In genomic region chr1:100893718-100894117, GRCh38 we compare ENCODE assay signal across 11 cellular contexts. TPM values are rescaled to one million over a fixed set of nuclear protein-coding genes. Genes with fewer than 3 reads are reported as not detected.
A peak's percentile ranks its signal among the peaks of the same experiment; 100 is the strongest.
DNase-seq lines count a peak whose midpoint lies in the region; ATAC-seq and TF ChIP-seq lines count a peak whose summit lies in the region.
"Had no signal": no experiment of that assay in that cellular context is flagged by ENCODE, and none has a peak within 500 bp of the region (broad histone marks: within the 10 kb centered on the region; RNA-seq: fewer than 3 reads in every experiment).

No MANE protein-coding gene starts in this region.

- no peak overlapping the region for H4K91ac ChIP-seq in mesenchymal stem cell (ENCODE audit: low read length)

- H3K4me2 ChIP-seq in mesenchymal stem cell (ENCODE audit: low read length, poor library complexity, severe bottlenecking): peak overlapping the region; percentile 33

- H3K14ac ChIP-seq in mesenchymal stem cell (ENCODE audit: low read length in 2 of 2): no peak overlapping the region

- H3K4me1 ChIP-seq in mesenchymal stem cell (ENCODE audit: control insufficient read depth, insufficient read depth, low read depth, low read length): no peaks in the 10 kb centered on the region

- ATAC-seq in HG03378 (IDR thresholded peaks at IDR 0.05; ENCODE audit: unreplicated experiment): no peak
- no peak for ATAC-seq in HG03571 (IDR thresholded peaks at IDR 0.05; ENCODE audit: unreplicated experiment)

- H3K27me3 ChIP-seq in mesenchymal stem cell (ENCODE audit: control insufficient read depth in 1 of 2, insufficient read depth in 1 of 2, low read length in 2 of 2): no peaks in the 10 kb centered on the region

- H2AK5ac ChIP-seq in mesenchymal stem cell (ENCODE audit: low read length, severe bottlenecking): no peak overlapping the region

- no peak overlapping the region for H2BK12ac ChIP-seq in mesenchymal stem cell (ENCODE audit: low read length in 2 of 2)

- in situ Hi-C loops in astrocyte of the cerebellum (cut with HindIII; ENCODE audit: low sequenced_read_pairs): no loop called here

- TF ChIP-seq CTCF in AG09309 (IDR thresholded peaks at IDR 0.05; ENCODE audit: control insufficient read depth, insufficient read depth, low read depth, low read length, missing control alignments) (no peak), HFF-Myc (IDR thresholded peaks at IDR 0.05; ENCODE audit: low read depth, low read length, missing control alignments) (no peak), astrocyte of the cerebellum (IDR thresholded peaks at IDR 0.05; ENCODE audit: low read depth, low read length, missing control alignments) (no peak)

- no peak overlapping the region for H4K8ac ChIP-seq in mesenchymal stem cell (ENCODE audit: low read length)

- H2BK5ac ChIP-seq in mesenchymal stem cell (ENCODE audit: low read depth, low read length, poor library complexity, severe bottlenecking): no peak overlapping the region

- no peak overlapping the region for H2AFZ ChIP-seq in mesenchymal stem cell (ENCODE audit: low read depth, low read length)

- H3K4ac ChIP-seq in mesenchymal stem cell (ENCODE audit: low read depth in 1 of 2, low read length in 2 of 2): no peak overlapping the region

- H3K27ac ChIP-seq in mesenchymal stem cell (ENCODE audit: low read length, poor library complexity, severe bottlenecking): no peak overlapping the region

- H3K18ac ChIP-seq in mesenchymal stem cell (ENCODE audit: low read depth in 1 of 2, low read length in 2 of 2): no peak overlapping the region

- peak overlapping the region; percentile 100 for H3K4me3 ChIP-seq in AG09309 (ENCODE audit: control insufficient read depth, low read depth, low read length)
- H3K4me3 ChIP-seq in HFF-Myc (replicated peaks; ENCODE audit: low read depth, low read length): peak overlapping the region; percentile 98
- peak overlapping the region; percentile 87 for H3K4me3 ChIP-seq in astrocyte of the cerebellum (ENCODE audit: low read depth, low read length)
- peak overlapping the region in 1 of 2 experiments; percentile 98 for H3K4me3 ChIP-seq in mesenchymal stem cell (ENCODE audit: insufficient read depth in 1 of 2, low read depth in 1 of 2, low read length in 2 of 2)

- H3K9me3 ChIP-seq in mesenchymal stem cell (ENCODE audit: control insufficient read depth, low read length): no peaks in the 10 kb centered on the region

- WGBS in mesenchymal stem cell: no CpG with 5 or more reads among the region's 2 CpGs

- H3K23ac ChIP-seq in mesenchymal stem cell (ENCODE audit: low read length in 2 of 2): no peak overlapping the region

- no peak overlapping the region for H2BK15ac ChIP-seq in mesenchymal stem cell (ENCODE audit: low read depth, poor library complexity, severe bottlenecking)

- DNase-seq in AG09309 (ENCODE audit: low read depth): no peak
- DNase-seq in HFF-Myc (ENCODE audit: extremely low read depth, low read depth): no peak
- no peak for DNase-seq in astrocyte of the cerebellum (ENCODE audit: low read depth)
- no peak for DNase-seq in mesenchymal stem cell
- no peak for DNase-seq in stimulated activated CD4-positive, alpha-beta T cell treated with anti-CD3 and anti-CD28 coated beads, Interleukin-12 subunit alpha, Interleukin-12 subunit beta, amount 100 ng/mL, for 4 hours
- no peak for DNase-seq in NCI-H2029 (lab: John Stamatoyannopoulos, UW)
- DNase-seq: activated CD8-positive, alpha-beta memory T cell treated with anti-CD3 and anti-CD28 coated beads, Interleukin-2, amount 50 U/mL, for 48 hours; NCI-H69; stimulated activated CD4-positive, alpha-beta T cell treated with anti-CD3 and anti-CD28 coated beads, Interleukin-4, amount 100 ng/mL, for 1 hour had no signal

- peaks cover 6 to 7% of the 10 kb centered on the region in 2 experiments for H3K36me3 ChIP-seq in mesenchymal stem cell (ENCODE audit: control insufficient read depth in 1 of 2, insufficient read depth in 2 of 2, low read depth in 1 of 2, low read length in 2 of 2)

- peaks cover 28% of the 10 kb centered on the region for H3K79me1 ChIP-seq in mesenchymal stem cell (replicated peaks; ENCODE audit: low read length, poor library complexity, severe bottlenecking)

- no peak overlapping the region for H2BK120ac ChIP-seq in mesenchymal stem cell (ENCODE audit: low read depth, low read length)

- H3K9ac ChIP-seq in mesenchymal stem cell (ENCODE audit: low read length): peak overlapping the region; percentile 99

RNA-seq across cellular contexts. Expression of gene EXTL2, which starts 0.9 kb away (rescaled TPM):
- 37.3 TPM for polyA plus RNA-seq in mesenchymal stem cell (2013, experiment 1 of 2)
- polyA plus RNA-seq in mesenchymal stem cell (2013, experiment 2 of 2): 40.0 TPM

RNA-seq across cellular contexts. Expression of gene SLC30A7, which starts 2.2 kb away (rescaled TPM):
- 23.2 TPM for polyA plus RNA-seq in mesenchymal stem cell (2013, experiment 1 of 2)
- 23.4 TPM for polyA plus RNA-seq in mesenchymal stem cell (2013, experiment 2 of 2)
